ENCODE assay signal across 13 cellular contexts in genomic region chr11:120554771-120555432, GRCh38. TPM values are rescaled to one million over a fixed set of nuclear protein-coding genes. Genes with fewer than 3 reads are reported as not detected.
A peak's percentile ranks its signal among the peaks of the same experiment; 100 is the strongest.
DNase-seq lines count a peak whose midpoint lies in the region; ATAC-seq and TF ChIP-seq lines count a peak whose summit lies in the region.
"Had no signal": no experiment of that assay in that cellular context is flagged by ENCODE, and none has a peak within 500 bp of the region (broad histone marks: within the 10 kb centered on the region; RNA-seq: fewer than 3 reads in every experiment).

No MANE protein-coding gene starts in this region.

- ATAC-seq in GM18498 (IDR thresholded peaks at IDR 0.05; ENCODE audit: unreplicated experiment): peak; percentile 50
- ATAC-seq: activated naive CD8-positive, alpha-beta T cell treated with anti-CD3 and anti-CD28 coated beads, Interleukin-2, amount 50 U/mL, for 24 hours had no signal

- H3K27ac Mint-ChIP-seq in osteocyte (ENCODE audit: unreplicated experiment): no peak overlapping the region
- H3K27ac Mint-ChIP-seq: activated naive CD8-positive, alpha-beta T cell treated with anti-CD3 and anti-CD28 coated beads, Interleukin-2, amount 50 U/mL, for 24 hours had no signal

- H3K9me3 Mint-ChIP-seq in osteocyte (ENCODE audit: unreplicated experiment): no peaks in the 10 kb centered on the region
- H3K9me3 Mint-ChIP-seq: activated naive CD8-positive, alpha-beta T cell treated with anti-CD3 and anti-CD28 coated beads, Interleukin-2, amount 50 U/mL, for 24 hours; naive B cell had no signal

- peaks cover 18% of the 10 kb centered on the region for H3K27me3 Mint-ChIP-seq in osteocyte (ENCODE audit: unreplicated experiment)

- DNase-seq in NCI-H526 treated with DMSO at 0.1 percent for 48 hours (lab: John Stamatoyannopoulos, UW) (peak; percentile 99), fibroblast of villous mesenchyme (ENCODE audit: low read depth) (peak; percentile 81), renal cortical epithelial cell (ENCODE audit: low read depth) (peak; percentile 37), KBM-7 (no peak), osteocyte (ENCODE audit: extremely low spot score, unreplicated experiment) (no peak), KG1 (lab: John Stamatoyannopoulos, UW) (no peak)
- no peak for DNase-seq in stimulated activated CD4-positive, alpha-beta T cell treated with anti-CD3 and anti-CD28 coated beads, Interleukin-2, amount 100 ng/mL, for 24 hours
- DNase-seq: activated naive CD8-positive, alpha-beta T cell treated with anti-CD3 and anti-CD28 coated beads, Interleukin-2, amount 50 U/mL, for 24 hours; naive B cell; NCI-H1436 had no signal

- no peak for TF ChIP-seq CTCF in fibroblast of villous mesenchyme (IDR thresholded peaks at IDR 0.05; ENCODE audit: insufficient read depth, low read depth, low read length)
- no peak for TF ChIP-seq CTCF in osteocyte (IDR thresholded peaks at IDR 0.05)

- H3K4me3 ChIP-seq in fibroblast of villous mesenchyme (ENCODE audit: low read depth, low read length): no peak overlapping the region
- H3K4me3 ChIP-seq: hepatocyte had no signal

- H3K4me3 Mint-ChIP-seq in osteocyte (ENCODE audit: unreplicated experiment): no peak overlapping the region
- H3K4me3 Mint-ChIP-seq: activated naive CD8-positive, alpha-beta T cell treated with anti-CD3 and anti-CD28 coated beads, Interleukin-2, amount 50 U/mL, for 24 hours had no signal

- in situ Hi-C loops in KBM-7 (cut with MboI; ENCODE audit: low pct_unique_long_range_greater_than_20kb, low sequenced_read_pairs): no loop called here

- peaks cover 7% of the 10 kb centered on the region for H3K4me1 Mint-ChIP-seq in osteocyte (ENCODE audit: unreplicated experiment)
- H3K4me1 Mint-ChIP-seq: activated naive CD8-positive, alpha-beta T cell treated with anti-CD3 and anti-CD28 coated beads, Interleukin-2, amount 50 U/mL, for 24 hours had no signal

- no peaks in the 10 kb centered on the region for H3K36me3 Mint-ChIP-seq in osteocyte (ENCODE audit: unreplicated experiment)
- H3K36me3 Mint-ChIP-seq: naive B cell had no signal

RNA-seq across cellular contexts. Expression of gene GRIK4, which starts 43.4 kb away (rescaled TPM):
- total RNA-seq in fibroblast of villous mesenchyme (under 0.01 TPM in 2 replicates), renal cortical epithelial cell (under 0.01 TPM in 1 of 2 replicates, not detected in the other), osteocyte (0.11 TPM in 1 of 2 replicates, not detected in the other)
- total RNA-seq: T-helper 2 cell treated with Interferon-gamma antibody and Interleukin-4, amounts not matched to agents 100 ng/mL and 5 ng/mL, for 36 hours had no signal

Comparison
In these comparisons a context has a peak if more than half of its experiments do, and no peak if none do; other contexts are left out.
1. DNase-seq: peak in NCI-H526 treated with DMSO at 0.1 percent for 48 hours (single experiment), fibroblast of villous mesenchyme (single experiment) and renal cortical epithelial cell (single experiment); none in KBM-7 (single experiment), osteocyte (single experiment), KG1 (single experiment) and stimulated activated CD4-positive, alpha-beta T cell treated with anti-CD3 and anti-CD28 coated beads, Interleukin-2, amount 100 ng/mL, for 24 hours (0 of 2).